8 cellular contexts compared by ENCODE assay signal in the genomic region with DNA sequence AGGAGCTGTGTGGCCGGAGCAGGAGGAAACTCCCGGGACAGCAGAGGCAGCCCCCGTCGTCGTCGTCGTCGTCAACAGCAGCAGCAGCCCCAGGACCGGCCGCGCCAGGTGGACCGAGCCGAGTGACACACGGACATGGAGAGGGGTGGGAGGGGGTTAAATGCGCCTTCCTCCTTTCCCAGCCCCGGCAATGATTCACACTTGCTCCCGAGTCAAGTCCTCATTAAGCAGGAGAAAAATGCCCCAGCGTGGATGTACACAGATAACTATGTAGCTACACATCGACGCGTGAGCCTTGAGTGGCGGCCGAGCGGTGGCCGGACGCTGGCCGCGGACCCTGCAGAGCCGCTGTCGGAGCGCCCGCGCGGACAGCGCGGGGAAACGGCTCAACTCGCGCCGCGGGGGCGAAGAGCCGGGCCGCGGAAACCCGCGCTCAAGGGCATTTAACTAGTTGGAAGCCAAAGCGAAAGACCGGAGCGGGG. TPM values are rescaled to one million over a fixed set of nuclear protein-coding genes. Genes with fewer than 3 reads are reported as not detected.
DNase-seq lines count a peak whose midpoint lies in the region; ATAC-seq, FAIRE-seq and TF ChIP-seq lines count a peak whose summit lies in the region.

No MANE protein-coding gene starts in this region.

- peak overlapping the region; percentile 80 for H3K4me2 ChIP-seq in DND-41 (ENCODE audit: insufficient read depth, low read length)
- H3K4me2 ChIP-seq in keratinocyte (ENCODE audit: control insufficient read depth, extremely low read depth, insufficient read depth, low read depth, low read length), result peak overlapping the region; percentile 93

- peaks cover 28% of the 10 kb centered on the region for H3K4me1 ChIP-seq in DND-41 (ENCODE audit: insufficient read depth, low read length)
- H3K4me1 ChIP-seq in keratinocyte (ENCODE audit: control insufficient read depth, extremely low read depth, insufficient read depth, low read length), result peaks cover 13% of the 10 kb centered on the region
- H3K4me1 ChIP-seq in small intestine (ENCODE audit: control insufficient read depth in 2 of 2, insufficient read depth in 1 of 2, low read depth in 1 of 2, low read length in 1 of 2), result no peaks in the 10 kb centered on the region

- H3K9ac ChIP-seq in DND-41 (ENCODE audit: low read depth, low read length) (peak overlapping the region; percentile 73), keratinocyte (ENCODE audit: control insufficient read depth, extremely low read depth, insufficient read depth, low read length) (peak overlapping the region; percentile 89)

- no peaks in the 10 kb centered on the region for H3K9me3 Mint-ChIP-seq in central memory CD8-positive, alpha-beta T cell

- H3K27me3 ChIP-seq in DND-41 (ENCODE audit: insufficient read depth, low read length, poor library complexity) (no peaks in the 10 kb centered on the region), keratinocyte (ENCODE audit: control insufficient read depth, extremely low read depth, insufficient read depth, low read length) (no peaks in the 10 kb centered on the region), small intestine (ENCODE audit: control insufficient read depth in 2 of 2, insufficient read depth in 2 of 2, low read length in 2 of 2) (no peaks in the 10 kb centered on the region)

- peaks cover 12% of the 10 kb centered on the region for H3K36me3 Mint-ChIP-seq in T-helper 17 cell (ENCODE audit: low read depth)
- H3K36me3 Mint-ChIP-seq in central memory CD8-positive, alpha-beta T cell (ENCODE audit: insufficient read depth), result peaks cover 19% of the 10 kb centered on the region

- H2AFZ ChIP-seq in DND-41 (ENCODE audit: low read depth, low read length) (peak overlapping the region; percentile 80), keratinocyte (ENCODE audit: control insufficient read depth, low read length) (peak overlapping the region; percentile 71)

- H3K79me2 ChIP-seq in DND-41 (ENCODE audit: insufficient read depth, low read length) (peaks cover 17% of the 10 kb centered on the region), keratinocyte (ENCODE audit: control insufficient read depth, insufficient read depth, low read length) (peaks cover 36% of the 10 kb centered on the region)

- peak overlapping the region; percentile 99 for H3K27ac Mint-ChIP-seq in T-helper 17 cell
- peak overlapping the region; percentile 94 for H3K27ac Mint-ChIP-seq in central memory CD8-positive, alpha-beta T cell (ENCODE audit: low read depth)

- H3K4me3 ChIP-seq in DND-41 (ENCODE audit: low read depth in 1 of 2, low read length in 2 of 2) (peak overlapping the region; percentile 60 to 79), keratinocyte (ENCODE audit: control insufficient read depth in 2 of 3, extremely low read depth in 1 of 3, insufficient read depth in 2 of 3, low read depth in 1 of 3, low read length in 3 of 3) (peak overlapping the region; percentile 83 to 96 (median 90)), small intestine (ENCODE audit: low read depth in 1 of 2, low read length in 2 of 2) (peak overlapping the region; percentile 87 to 97)

- H4K20me1 ChIP-seq in DND-41 (ENCODE audit: insufficient read depth, low read length) (no peaks in the 10 kb centered on the region), keratinocyte (ENCODE audit: control insufficient read depth, extremely low read depth, insufficient read depth, low read length) (no peaks in the 10 kb centered on the region)

- H3K36me3 ChIP-seq in DND-41 (ENCODE audit: insufficient read depth, low read length), result no peaks in the 10 kb centered on the region
- H3K36me3 ChIP-seq in keratinocyte (ENCODE audit: control insufficient read depth in 2 of 2, extremely low read depth in 1 of 2, insufficient read depth in 2 of 2, low read length in 2 of 2), result no peaks in the 10 kb centered on the region
- H3K36me3 ChIP-seq in small intestine (ENCODE audit: control insufficient read depth in 2 of 2, insufficient read depth in 2 of 2, low read length in 2 of 2), result no peaks in the 10 kb centered on the region

- no peaks in the 10 kb centered on the region for H3K27me3 Mint-ChIP-seq in T-helper 17 cell
- no peaks in the 10 kb centered on the region for H3K27me3 Mint-ChIP-seq in central memory CD8-positive, alpha-beta T cell

- TF ChIP-seq CTCF in DND-41 (IDR thresholded peaks at IDR 0.05; ENCODE audit: borderline replicate concordance, extremely low read depth, low read length, poor library complexity, severe bottlenecking), result no peak
- no peak for TF ChIP-seq CTCF in GM20000 (IDR thresholded peaks at IDR 0.05; ENCODE audit: extremely low read depth, missing control alignments)
- no peak for TF ChIP-seq CTCF in keratinocyte (optimal IDR thresholded peaks at IDR 0.05 in 1 of 3, IDR thresholded peaks at IDR 0.05 in 1 of 3, conservative IDR thresholded peaks at IDR 0.05 in 1 of 3; ENCODE audit: extremely low read depth in 1 of 3, insufficient read depth in 2 of 3, low read length in 3 of 3)

- H3K4me3 Mint-ChIP-seq in T-helper 17 cell, result peak overlapping the region; percentile 100
- H3K4me3 Mint-ChIP-seq in central memory CD8-positive, alpha-beta T cell, result peak overlapping the region; percentile 94

- no peaks in the 10 kb centered on the region for H3K9me3 ChIP-seq in DND-41 (ENCODE audit: insufficient read depth, low read length, severe bottlenecking)
- H3K9me3 ChIP-seq in T-helper 17 cell (ENCODE audit: control insufficient read depth, low read length, poor library complexity, severe bottlenecking), result no peaks in the 10 kb centered on the region
- H3K9me3 ChIP-seq in keratinocyte (ENCODE audit: control insufficient read depth, low read depth, low read length), result no peaks in the 10 kb centered on the region
- H3K9me3 ChIP-seq in small intestine (ENCODE audit: control insufficient read depth, low read depth), result no peaks in the 10 kb centered on the region

- WGBS in small intestine, 3 donors, result 0% methylated on average over 49 to 50 of the region's 50 CpGs

- DNase-seq in DND-41 (peak; percentile 24), GM20000 (ENCODE audit: low spot score) (peak; percentile 42), HK-2 (ENCODE audit: unreplicated experiment) (peak; percentile 58), T-helper 17 cell (peak; percentile 16 to 31 (median 26)), keratinocyte (ENCODE audit: low read depth, low spot score) (no peak), small intestine (peak; percentile 63), GF-D8 (lab: John Stamatoyannopoulos, UW) (no peak)
- peak; percentile 19 to 20 for DNase-seq in central memory CD8-positive, alpha-beta T cell (ENCODE audit: low spot score in 2 of 2)

- H3K4me1 Mint-ChIP-seq in T-helper 17 cell, result peaks cover 25% of the 10 kb centered on the region
- H3K4me1 Mint-ChIP-seq in central memory CD8-positive, alpha-beta T cell, result peaks cover 45% of the 10 kb centered on the region

- H3K27ac ChIP-seq in DND-41 (ENCODE audit: low read length), result peak overlapping the region; percentile 65
- peak overlapping the region; percentile 90 for H3K27ac ChIP-seq in keratinocyte (ENCODE audit: control insufficient read depth, insufficient read depth, low read length)
- peak overlapping the region; percentile 98 to 99 for H3K27ac ChIP-seq in small intestine (ENCODE audit: low read depth in 1 of 2, low read length in 1 of 2)

- H3K9me1 ChIP-seq in keratinocyte (ENCODE audit: control insufficient read depth, extremely low read depth, insufficient read depth, low read length), result no peaks in the 10 kb centered on the region

- peak; percentile 13 for ATAC-seq in DND-41 (ENCODE audit: insufficient read depth, low read depth)
- peak; percentile 1 for ATAC-seq in T-helper 17 cell
- peak; percentile 6 for ATAC-seq in central memory CD8-positive, alpha-beta T cell (replicated peaks; ENCODE audit: extremely low read depth, poor library complexity, severe bottlenecking)

- dilution Hi-C loops in keratinocyte (cut with MboI; ENCODE audit: extremely low pct_ligation_motif_present, low sequenced_read_pairs), result no loop called here

- FAIRE-seq in keratinocyte (lab: Jason Lieb, UNC) (no peak), small intestine (lab: Jason Lieb, UNC) (no peak)

RNA-seq across cellular contexts. Expression of gene UBL3, which starts 0.6 kb away (rescaled TPM):
- total RNA-seq in T-helper 17 cell, result 10 to 100 TPM; 33.6 to 44.5 TPM
- polyA plus RNA-seq in keratinocyte (6.5 to 10.5 TPM (median 7.1 TPM) in 3 replicates), small intestine (10 to 100 TPM; 20.6 to 46.7 (median 45.2) TPM)
- 9.5 TPM for polyA plus RNA-seq in keratinocyte (2011; ENCODE audit: low read depth)
- 6.5 and 12.7 TPM in 2 replicates for polyA plus RNA-seq in keratinocyte (2011; cell fraction: cytosol; rRNA removed)
- 5.8 and 6.8 TPM in 2 replicates for polyA plus RNA-seq in keratinocyte (2011; cell fraction: nucleus; rRNA removed)
- polyA plus RNA-seq in keratinocyte (2012; ENCODE audit: low replicate concordance), result 8.0 and 19.3 TPM in 2 replicates
- 2.2 to 8.3 TPM (median 4.9 TPM) in 3 replicates for polyA minus RNA-seq in keratinocyte
- 12.3 TPM for polyA minus RNA-seq in keratinocyte (2011; cell fraction: cytosol; rRNA and poly(A)+ RNA removed)
- polyA minus RNA-seq in keratinocyte (2011; cell fraction: nucleus; rRNA and poly(A)+ RNA removed), result 6.1 and 8.4 TPM in 2 replicates

Comparison
In these comparisons a context has a peak if more than half of its experiments do, and no peak if none do; other contexts are left out.
1. DNase-seq: peak in DND-41 (single experiment), GM20000 (single experiment), HK-2 (single experiment), T-helper 17 cell (3 of 3), central memory CD8-positive, alpha-beta T cell (2 of 2) and small intestine (single experiment); none in keratinocyte (single experiment) and GF-D8 (single experiment).
2. Peak in every context shown above with its lines, with median percentiles within 50 percentile points of each other: ATAC-seq, H3K27ac ChIP-seq and H3K4me3 ChIP-seq.